ENCODE assay signal across 15 cellular contexts in the genomic region with DNA sequence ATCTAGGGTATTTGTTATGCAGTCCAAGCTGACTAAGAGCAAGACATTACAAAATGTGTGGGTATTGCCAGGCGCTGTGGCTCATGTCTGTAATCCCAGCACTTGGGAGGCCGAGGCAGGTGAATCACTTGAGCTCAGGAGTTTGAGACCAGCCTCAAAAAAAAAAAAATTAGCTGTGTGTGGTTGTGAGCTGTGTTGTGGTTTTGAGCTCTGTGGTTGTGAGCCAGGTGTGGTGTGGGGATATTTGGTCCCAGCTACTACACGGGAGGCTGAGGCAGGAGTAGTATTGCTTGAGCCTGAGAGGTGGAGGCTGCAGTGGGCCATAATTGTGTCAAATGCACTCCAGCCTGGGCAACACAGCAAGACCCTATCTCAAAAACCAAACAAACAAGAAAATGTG. TPM values are rescaled to one million over a fixed set of nuclear protein-coding genes. Genes with fewer than 3 reads are reported as not detected.
DNase-seq lines count a peak whose midpoint lies in the region; TF ChIP-seq lines count a peak whose summit lies in the region.
"Had no signal": no experiment of that assay in that cellular context is flagged by ENCODE, and none has a peak within 500 bp of the region (broad histone marks: within the 10 kb centered on the region; RNA-seq: fewer than 3 reads in every experiment).

No MANE protein-coding gene starts in this region.

- H3K79me1 ChIP-seq in neuronal stem cell (ENCODE audit: low read depth, low read length): no peaks in the 10 kb centered on the region

- H3K23ac ChIP-seq in neuronal stem cell (ENCODE audit: low read depth, low read length, poor library complexity): no peak overlapping the region

- no peak overlapping the region for H3K4me3 ChIP-seq in neuronal stem cell (ENCODE audit: low read length in 2 of 2)

- no peak overlapping the region for H4K91ac ChIP-seq in neuronal stem cell (ENCODE audit: low read depth, low read length, poor library complexity)

- H3K4ac ChIP-seq in neuronal stem cell (ENCODE audit: low read length): no peak overlapping the region

- H2BK5ac ChIP-seq in neuronal stem cell (ENCODE audit: low read length): no peak overlapping the region

- H2BK15ac ChIP-seq in neuronal stem cell (ENCODE audit: low read length): no peak overlapping the region

- H2BK12ac ChIP-seq in neuronal stem cell (ENCODE audit: low read length): no peak overlapping the region

- peaks cover 0 to 3% of the 10 kb centered on the region in 2 donors for H3K36me3 ChIP-seq in neuronal stem cell (replicated peaks in 1 of 2; ENCODE audit: control insufficient read depth in 2 of 2, insufficient read depth in 2 of 2, low read length in 2 of 2)

- no peak overlapping the region for H4K8ac ChIP-seq in neuronal stem cell (ENCODE audit: low read depth, low read length)

- POLR2A ChIA-PET in RWPE1 (lab: Yijun Ruan, JAX; ENCODE audit: low non-redundant PET): interaction anchor here (1.1 kb wide), 1 partner anchor 9 kb away, joined by 5 read pairs; the partner anchor contains the start of gene S1PR5

- no peak overlapping the region for H3K9ac ChIP-seq in neuronal stem cell (ENCODE audit: low read depth, low read length, poor library complexity)

- H3K27ac ChIP-seq in RWPE1: peak overlapping the region; percentile 93
- H3K27ac ChIP-seq in neuronal stem cell (replicated peaks; ENCODE audit: low read length): no peak overlapping the region

- H2AK5ac ChIP-seq in neuronal stem cell (ENCODE audit: low read depth, low read length): no peak overlapping the region

- H3K9me3 ChIP-seq in neuronal stem cell (replicated peaks in 1 of 2; ENCODE audit: control insufficient read depth in 2 of 2, insufficient read depth in 1 of 2, low read depth in 1 of 2, low read length in 2 of 2): peaks cover 0 to 3% of the 10 kb centered on the region in 2 donors

- no peak for TF ChIP-seq CTCF in RWPE1 (conservative IDR thresholded peaks at IDR 0.05; ENCODE audit: low read depth)

- H2AFZ ChIP-seq in neuronal stem cell (ENCODE audit: low read length): no peak overlapping the region

- H3K4me2 ChIP-seq in neuronal stem cell (ENCODE audit: insufficient read depth, low read length, poor library complexity, severe bottlenecking): no peak overlapping the region

- H3K27me3 ChIP-seq in neuronal stem cell (ENCODE audit: control insufficient read depth in 3 of 3, insufficient read depth in 3 of 3, low read depth in 1 of 3, low read length in 3 of 3): peaks cover 0 to 32% (median 8%) of the 10 kb centered on the region in 3 experiments

- no peak overlapping the region for H2BK120ac ChIP-seq in neuronal stem cell (ENCODE audit: low read depth, low read length)

- WGBS in neuronal stem cell (ENCODE audit: extremely low coverage in 2 of 2, insufficient read length in 2 of 2, insufficient replicate concordance in 1 of 2), 2 donors: no CpG with 5 or more reads among the region's 3 CpGs

- no peak overlapping the region for H3K14ac ChIP-seq in neuronal stem cell (ENCODE audit: low read length)

- CTCF ChIA-PET in RWPE1 (lab: Yijun Ruan, JAX): interaction anchor here (0.6 to 0.9 kb wide), 4 partner anchors 14 to 208 kb away, joined by 3 to 5 read pairs (median 3); no protein-coding TSS in a partner anchor

- H3K4me1 ChIP-seq in neuronal stem cell (ENCODE audit: control insufficient read depth in 2 of 2, insufficient read depth in 1 of 2, low read depth in 1 of 2, low read length in 2 of 2): peaks cover 0 to 2% of the 10 kb centered on the region in 2 donors

- no peak overlapping the region for H3K18ac ChIP-seq in neuronal stem cell (ENCODE audit: low read length)

- peak in 2 of 3 donors; percentile 21 to 50 for DNase-seq in stimulated activated CD4-positive, alpha-beta T cell treated with anti-CD3 and anti-CD28 coated beads, Interleukin-12 subunit alpha, Interleukin-12 subunit beta, amount 100 ng/mL, for 48 hours (ENCODE audit: low read depth in 2 of 3, low spot score in 1 of 3)
- no peak for DNase-seq in stimulated activated CD4-positive, alpha-beta T cell treated with anti-CD3 and anti-CD28 coated beads, Interleukin-2, amount 100 ng/mL, for 24 hours
- DNase-seq in RWPE1 (ENCODE audit: low spot score): no peak
- DNase-seq in amniotic epithelial cell (ENCODE audit: low read depth): peak; percentile 72
- peak; percentile 61 for DNase-seq in stimulated activated CD8-positive, alpha-beta memory T cell treated with anti-CD3 and anti-CD28 coated beads, Interleukin-4, amount 100 ng/mL, for 48 hours
- DNase-seq in GM19238 (ENCODE audit: insufficient read length, low spot score): no peak
- no peak for DNase-seq in occipital lobe (lab: John Stamatoyannopoulos, UW)
- DNase-seq in neuronal stem cell (ENCODE audit: low spot score): no peak
- DNase-seq: central memory CD4-positive, alpha-beta T cell; DMS153; mesendoderm; NCI-H1436 treated with DMSO at 0.1 percent for 48 hours; NCI-H446; nucleus accumbens; small intestine had no signal

RNA-seq across cellular contexts. Expression of gene KEAP1, which starts 5.6 kb away (rescaled TPM):
- 32.9 TPM for total RNA-seq in occipital lobe
- 32.5 TPM for polyA plus RNA-seq in neuronal stem cell (2013, experiment 1 of 2)
- 30.9 TPM for polyA plus RNA-seq in neuronal stem cell (2013, experiment 2 of 2)

RNA-seq across cellular contexts. Expression of gene S1PR5, which starts 8.5 kb away (rescaled TPM):
- total RNA-seq in occipital lobe: 0.31 TPM
- 5.2 TPM for polyA plus RNA-seq in neuronal stem cell (2013, experiment 1 of 2)
- polyA plus RNA-seq in neuronal stem cell (2013, experiment 2 of 2): 5.2 TPM

RNA-seq across cellular contexts. Expression of gene ATG4D, which starts 35.0 kb away (rescaled TPM):
- total RNA-seq in occipital lobe: 11.7 TPM
- polyA plus RNA-seq in neuronal stem cell (2013, experiment 1 of 2): 25.1 TPM
- 24.7 TPM for polyA plus RNA-seq in neuronal stem cell (2013, experiment 2 of 2)

RNA-seq across cellular contexts. Expression of gene KRI1, which starts 57.1 kb away (rescaled TPM):
- 4.1 TPM for total RNA-seq in occipital lobe
- polyA plus RNA-seq in neuronal stem cell (2013, experiment 1 of 2): 19.4 TPM
- polyA plus RNA-seq in neuronal stem cell (2013, experiment 2 of 2): 18.1 TPM

Comparison
In these comparisons a context has a peak if more than half of its experiments do, and no peak if none do; other contexts are left out.
1. DNase-seq: peak in stimulated activated CD4-positive, alpha-beta T cell treated with anti-CD3 and anti-CD28 coated beads, Interleukin-12 subunit alpha, Interleukin-12 subunit beta, amount 100 ng/mL, for 48 hours (2 of 3), amniotic epithelial cell (single experiment) and stimulated activated CD8-positive, alpha-beta memory T cell treated with anti-CD3 and anti-CD28 coated beads, Interleukin-4, amount 100 ng/mL, for 48 hours (single experiment); none in stimulated activated CD4-positive, alpha-beta T cell treated with anti-CD3 and anti-CD28 coated beads, Interleukin-2, amount 100 ng/mL, for 24 hours (0 of 2), RWPE1 (single experiment), GM19238 (single experiment), occipital lobe (single experiment) and neuronal stem cell (single experiment).